1 cellular context compared by ENCODE assay signal in genomic region chr5:62037972-62038371, GRCh38.
TF ChIP-seq lines count a peak whose summit lies in the region.

No MANE protein-coding gene starts in this region.

TF ChIP-seq in HepG2, 621 proteins besides CTCF, POLR2A, EP300 and RAD21 (continued from another document):
- TF ChIP-seq, protein P1, sequence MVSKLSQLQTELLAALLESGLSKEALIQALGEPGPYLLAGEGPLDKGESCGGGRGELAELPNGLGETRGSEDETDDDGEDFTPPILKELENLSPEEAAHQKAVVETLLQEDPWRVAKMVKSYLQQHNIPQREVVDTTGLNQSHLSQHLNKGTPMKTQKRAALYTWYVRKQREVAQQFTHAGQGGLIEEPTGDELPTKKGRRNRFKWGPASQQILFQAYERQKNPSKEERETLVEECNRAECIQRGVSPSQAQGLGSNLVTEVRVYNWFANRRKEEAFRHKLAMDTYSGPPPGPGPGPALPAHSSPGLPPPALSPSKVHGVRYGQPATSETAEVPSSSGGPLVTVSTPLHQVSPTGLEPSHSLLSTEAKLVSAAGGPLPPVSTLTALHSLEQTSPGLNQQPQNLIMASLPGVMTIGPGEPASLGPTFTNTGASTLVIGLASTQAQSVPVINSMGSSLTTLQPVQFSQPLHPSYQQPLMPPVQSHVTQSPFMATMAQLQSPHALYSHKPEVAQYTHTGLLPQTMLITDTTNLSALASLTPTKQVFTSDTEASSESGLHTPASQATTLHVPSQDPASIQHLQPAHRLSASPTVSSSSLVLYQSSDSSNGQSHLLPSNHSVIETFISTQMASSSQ (IDR thresholded peaks at IDR 0.05; ENCODE audit: low read depth): no peak
- TF ChIP-seq, protein P1 (CRISPR knock-in tag; IDR thresholded peaks at IDR 0.05; ENCODE audit: borderline replicate concordance): no peak
- no peak for TF ChIP-seq ZNF607 (CRISPR knock-in tag; IDR thresholded peaks at IDR 0.05; ENCODE audit: borderline replicate concordance)
